In genomic region chr2:20555954-20556353, GRCh38 we compare ENCODE assay signal across 16 cellular contexts.
A peak's percentile ranks its signal among the peaks of the same experiment; 100 is the strongest.
DNase-seq lines count a peak whose midpoint lies in the region; ATAC-seq and TF ChIP-seq lines count a peak whose summit lies in the region.
"Had no signal": no experiment of that assay in that cellular context is flagged by ENCODE, and none has a peak within 500 bp of the region (broad histone marks: within the 10 kb centered on the region; RNA-seq: fewer than 3 reads in every experiment).

No MANE protein-coding gene starts in this region.

- no peak overlapping the region for H3K4me3 Mint-ChIP-seq in activated T-cell treated with anti-CD3 and anti-CD28 coated beads, Interleukin-2, amount 50 U/mL, for 24 hours
- H3K4me3 Mint-ChIP-seq: CD4-positive, CD25-positive, alpha-beta regulatory T cell had no signal

- H3K4me1 ChIP-seq in BLaER1 (peaks cover 74% of the 10 kb centered on the region), uterus (no peaks in the 10 kb centered on the region)

- H3K27ac ChIP-seq in BLaER1 (no peak overlapping the region), uterus (no peak overlapping the region), WERI-Rb-1 (no peak overlapping the region)
- H3K27ac ChIP-seq: 22Rv1, KMS-11 had no signal

- H3K9me3 ChIP-seq in BLaER1: no peaks in the 10 kb centered on the region
- no peaks in the 10 kb centered on the region for H3K9me3 ChIP-seq in uterus
- no peaks in the 10 kb centered on the region for H3K9me3 ChIP-seq in WERI-Rb-1 (ENCODE audit: severe bottlenecking)
- H3K9me3 ChIP-seq: HAP-1 had no signal

- no peaks in the 10 kb centered on the region for H3K27me3 ChIP-seq in BLaER1
- H3K27me3 ChIP-seq in uterus: no peaks in the 10 kb centered on the region
- H3K27me3 ChIP-seq in WERI-Rb-1 (ENCODE audit: insufficient read depth, low read depth, severe bottlenecking): no peaks in the 10 kb centered on the region

- peak overlapping the region; percentile 69 for H3K4me2 ChIP-seq in BLaER1
- H3K4me2 ChIP-seq: KMS-11 had no signal

- no peaks in the 10 kb centered on the region for H4K20me1 ChIP-seq in BLaER1

- ATAC-seq in GM18868 (IDR thresholded peaks at IDR 0.05; ENCODE audit: unreplicated experiment) (peak; percentile 60), GM21529 (IDR thresholded peaks at IDR 0.05; ENCODE audit: unreplicated experiment) (peak; percentile 43), HG03571 (IDR thresholded peaks at IDR 0.05; ENCODE audit: unreplicated experiment) (peak; percentile 46)
- ATAC-seq: HepG2 had no signal

- no peaks in the 10 kb centered on the region for H3K9me3 Mint-ChIP-seq in activated T-cell treated with anti-CD3 and anti-CD28 coated beads, Interleukin-2, amount 50 U/mL, for 24 hours

- TF ChIP-seq CTCF in uterus (IDR thresholded peaks at IDR 0.05) (no peak), WERI-Rb-1 (IDR thresholded peaks at IDR 0.05; ENCODE audit: low read depth, low read length) (no peak)

- H3K36me3 Mint-ChIP-seq in activated T-cell treated with anti-CD3 and anti-CD28 coated beads, Interleukin-2, amount 50 U/mL, for 24 hours (ENCODE audit: low read depth): no peaks in the 10 kb centered on the region
- H3K36me3 Mint-ChIP-seq: CD4-positive, CD25-positive, alpha-beta regulatory T cell had no signal

- H3K36me3 ChIP-seq in BLaER1 (no peaks in the 10 kb centered on the region), uterus (no peaks in the 10 kb centered on the region), WERI-Rb-1 (no peaks in the 10 kb centered on the region)
- H3K36me3 ChIP-seq: HAP-1 had no signal

- in situ Hi-C loops in G401 (cut with HindIII; ENCODE audit: low sequenced_read_pairs): no loop called here

- DNase-seq in uterus: no peak
- no peak for DNase-seq in activated T-cell treated with anti-CD3 and anti-CD28 coated beads, Interleukin-2, amount 50 U/mL, for 24 hours
- DNase-seq in WERI-Rb-1: no peak
- no peak for DNase-seq in G401 (ENCODE audit: low spot score)
- DNase-seq: Calu3; CD4-positive, CD25-positive, alpha-beta regulatory T cell; DMS 273 treated with DMSO at 0.1 percent for 48 hours; DMS79 had no signal

- no peak overlapping the region for H3K27ac Mint-ChIP-seq in activated T-cell treated with anti-CD3 and anti-CD28 coated beads, Interleukin-2, amount 50 U/mL, for 24 hours
- H3K27ac Mint-ChIP-seq: CD4-positive, CD25-positive, alpha-beta regulatory T cell had no signal

- intact Hi-C loops in uterus (cut with DNase I; ENCODE audit: low total_unique reads): no loop called here

- no peaks in the 10 kb centered on the region for H3K4me1 Mint-ChIP-seq in activated T-cell treated with anti-CD3 and anti-CD28 coated beads, Interleukin-2, amount 50 U/mL, for 24 hours (ENCODE audit: low read depth)

- no peak overlapping the region for H3K9ac ChIP-seq in BLaER1
- H3K9ac ChIP-seq: KMS-11 had no signal

- peaks cover 4% of the 10 kb centered on the region for H3K27me3 Mint-ChIP-seq in activated T-cell treated with anti-CD3 and anti-CD28 coated beads, Interleukin-2, amount 50 U/mL, for 24 hours

- TF ChIP-seq POLR2A in uterus (IDR thresholded peaks at IDR 0.05): no peak

- no peak overlapping the region for H3K4me3 ChIP-seq in BLaER1
- no peak overlapping the region for H3K4me3 ChIP-seq in uterus
- no peak overlapping the region for H3K4me3 ChIP-seq in WERI-Rb-1 (ENCODE audit: low read depth, low read length)
- H3K4me3 ChIP-seq: HAP-1 had no signal
